In the genomic region with DNA sequence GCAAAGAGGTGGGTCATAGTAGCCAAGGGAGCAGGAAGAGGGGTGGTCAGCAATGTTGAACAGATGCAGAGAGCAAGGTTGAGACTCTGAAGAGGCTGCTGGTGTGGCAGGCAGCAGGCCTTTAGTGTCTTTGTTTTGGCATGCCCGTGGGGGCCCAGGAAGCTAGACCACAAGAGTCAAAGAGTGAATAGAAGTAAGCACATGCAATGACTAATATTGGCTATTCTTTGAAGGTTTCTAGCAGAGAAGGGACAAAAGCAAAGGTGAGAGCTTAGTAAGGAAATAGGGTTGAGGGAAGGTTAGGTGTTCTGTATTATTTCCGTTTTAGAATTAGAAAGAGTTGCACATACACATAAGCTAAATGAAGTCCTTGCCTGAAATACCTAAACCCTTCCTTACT, we compare ENCODE assay signal across 25 cellular contexts. TPM values are rescaled to one million over a fixed set of nuclear protein-coding genes. Genes with fewer than 3 reads are reported as not detected.
"Had no signal": no experiment of that assay in that cellular context is flagged by ENCODE, and none has a peak within 500 bp of the region (broad histone marks: within the 10 kb centered on the region; RNA-seq: fewer than 3 reads in every experiment).

No MANE protein-coding gene starts in this region.

- H3K27ac ChIP-seq: adrenal gland, dorsolateral prefrontal cortex, left lung, spleen, tibial artery, uterus had no signal

- ATAC-seq: activated T-cell treated with anti-CD3 and anti-CD28 coated beads, Interleukin-2, amount 50 U/mL, for 4 hours; left lung had no signal

- DNase-seq: activated CD4-positive, alpha-beta memory T cell treated with anti-CD3 and anti-CD28 coated beads for 36 hours; activated gamma-delta T cell treated with Interleukin-2 at 50 U/mL for 16 hours; activated T-cell treated with anti-CD3 and anti-CD28 coated beads, Interleukin-2, amount 50 U/mL, for 4 hours; adrenal gland; dorsolateral prefrontal cortex; foreskin melanocyte; glutamatergic neuron; hypothalamus; islet precursor cell; left lung; retina; spleen; stimulated activated naive CD4-positive, alpha-beta T cell; substantia nigra; SW 1271; tibial artery; uterus had no signal

RNA-seq across cellular contexts. Expression of gene TDRD6, which starts 18.8 kb away (rescaled TPM):
- total RNA-seq: activated CD4-positive, alpha-beta memory T cell treated with anti-CD3 and anti-CD28 coated beads for 36 hours; activated naive CD4-positive, alpha-beta T cell treated with anti-CD3 and anti-CD28 coated beads, Interleukin-2, amount 50 U/mL, for 72 hours; activated T-cell treated with anti-CD3 and anti-CD28 coated beads, Interleukin-2, amount 50 U/mL, for 4 hours; mononuclear cell had no signal

RNA-seq across cellular contexts. Expression of gene PLA2G7, which starts 28.7 kb away (rescaled TPM):
- total RNA-seq: activated CD4-positive, alpha-beta memory T cell treated with anti-CD3 and anti-CD28 coated beads for 36 hours; activated naive CD4-positive, alpha-beta T cell treated with anti-CD3 and anti-CD28 coated beads, Interleukin-2, amount 50 U/mL, for 72 hours; activated T-cell treated with anti-CD3 and anti-CD28 coated beads, Interleukin-2, amount 50 U/mL, for 4 hours; fibroblast of lung; lung microvascular endothelial cell had no signal

RNA-seq across cellular contexts. Expression of gene ANKRD66, which starts 40.3 kb away (rescaled TPM):
- total RNA-seq: activated CD4-positive, alpha-beta memory T cell treated with anti-CD3 and anti-CD28 coated beads for 36 hours; activated naive CD4-positive, alpha-beta T cell treated with anti-CD3 and anti-CD28 coated beads, Interleukin-2, amount 50 U/mL, for 72 hours; activated T-cell treated with anti-CD3 and anti-CD28 coated beads, Interleukin-2, amount 50 U/mL, for 4 hours; adrenal gland; astrocyte; epithelial cell of proximal tubule; fibroblast of lung; lung microvascular endothelial cell; mononuclear cell; omental fat pad; posterior vena cava; spleen had no signal

RNA-seq across cellular contexts. Expression of gene CYP39A1, which starts 53.8 kb away (rescaled TPM):
- total RNA-seq: activated CD4-positive, alpha-beta memory T cell treated with anti-CD3 and anti-CD28 coated beads for 36 hours; activated naive CD4-positive, alpha-beta T cell treated with anti-CD3 and anti-CD28 coated beads, Interleukin-2, amount 50 U/mL, for 72 hours; activated T-cell treated with anti-CD3 and anti-CD28 coated beads, Interleukin-2, amount 50 U/mL, for 4 hours; mononuclear cell had no signal
